Comparison of ENCODE assay signal across 24 cellular contexts in genomic region chr16:83171396-83171795, GRCh38.
"Had no signal": no experiment of that assay in that cellular context is flagged by ENCODE, and none has a peak within 500 bp of the region (broad histone marks: within the 10 kb centered on the region; RNA-seq: fewer than 3 reads in every experiment).

No MANE protein-coding gene starts in this region.

- H3K36me3 ChIP-seq: MG63, SJSA1 had no signal

- H3K4me3 ChIP-seq: MG63, SJSA1, SK-N-MC had no signal

- H3K27ac ChIP-seq: SJSA1, SK-N-MC had no signal

- H3K27me3 ChIP-seq: MG63, SJSA1 had no signal

- H3K9me3 ChIP-seq: MG63, SJSA1 had no signal

- DNase-seq: IMR-90; Karpas-422; KG1; MG63; NCI-H1092; NCI-H1105 treated with DMSO at 0.1 percent for 48 hours; NCI-H1417 treated with DMSO at 0.1 percent for 48 hours; NCI-H146; NCI-H1694 treated with DMSO at 0.1 percent for 48 hours; NCI-H1930; NCI-H2081 treated with DMSO at 0.1 percent for 48 hours; NCI-H2171; NCI-H226; NCI-H446; NCI-H510A; NCI-H524 treated with DMSO at 0.1 percent for 48 hours; NCI-H69; NCI-H774; NK-92 treated with Interleukin-12 subunit alpha and Interleukin-12 subunit beta, amount 100 ng/mL, for 24 hours; Right ventricle myocardium superior; RPMI8226; SIG-M5 had no signal
